Comparison of ENCODE assay signal across 9 cellular contexts in the genomic region with DNA sequence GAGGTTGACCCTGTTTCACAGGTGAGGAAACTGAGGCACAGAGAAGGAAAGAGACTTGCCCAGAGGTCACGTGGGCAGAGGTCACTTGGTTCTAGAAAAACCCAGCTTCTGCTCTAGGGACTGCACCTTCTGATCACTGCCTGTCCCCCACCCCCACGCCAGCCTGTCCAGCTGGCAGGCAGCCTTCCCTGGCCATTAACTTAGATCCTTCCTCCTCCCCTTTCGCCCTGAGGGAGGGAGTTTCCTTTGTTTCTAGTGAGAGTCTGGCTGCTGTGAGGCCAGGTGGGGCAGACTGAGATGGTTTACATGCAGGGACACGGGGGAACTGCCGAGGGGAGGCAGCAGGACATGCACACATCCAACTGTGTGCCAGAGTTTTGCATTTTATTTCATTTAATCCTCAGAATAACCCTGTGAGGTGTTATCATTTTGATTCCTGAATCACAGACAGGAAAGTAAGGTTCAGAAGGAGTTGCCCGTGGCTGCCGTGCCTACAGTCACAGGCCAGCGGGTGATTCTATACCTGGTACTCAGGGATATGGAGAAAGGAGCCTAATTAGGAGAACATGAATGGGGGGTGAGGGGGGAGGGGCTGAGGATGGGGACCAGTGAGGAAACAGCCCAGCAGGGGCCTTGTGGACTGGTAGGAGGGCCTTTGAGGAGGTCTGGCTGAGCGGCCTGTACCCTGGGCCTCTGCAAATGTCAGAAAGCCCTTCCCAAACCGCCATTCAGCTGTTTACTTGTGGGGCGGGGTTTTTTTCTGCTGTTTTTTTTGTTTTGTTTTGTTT. TPM values are rescaled to one million over a fixed set of nuclear protein-coding genes. Genes with fewer than 3 reads are reported as not detected.
DNase-seq lines count a peak whose midpoint lies in the region; ATAC-seq and TF ChIP-seq lines count a peak whose summit lies in the region.
"Had no signal": no experiment of that assay in that cellular context is flagged by ENCODE, and none has a peak within 500 bp of the region (broad histone marks: within the 10 kb centered on the region; RNA-seq: fewer than 3 reads in every experiment).

No MANE protein-coding gene starts in this region.

- H3K9me3 ChIP-seq in SK-N-SH (no peaks in the 10 kb centered on the region), right cardiac atrium (ENCODE audit: control insufficient read depth, low read length) (no peaks in the 10 kb centered on the region), transverse colon (no peaks in the 10 kb centered on the region)

- H3K9ac ChIP-seq in SK-N-SH = no peak overlapping the region

- WGBS in SK-N-SH (ENCODE audit: low lambda C conversion rate) = 60% methylated on average over 8 of the region's 11 CpGs
- WGBS in right cardiac atrium = 57% methylated on average over 11 of the region's 11 CpGs
- 43 to 48% methylated on average over 5 to 11 of the region's 11 CpGs for WGBS in transverse colon (ENCODE audit: low coverage in 1 of 2), 2 donors

- DNase-seq in SK-N-SH (peak; percentile 76), RPMI8226 (peak; percentile 16), right cardiac atrium (peak in 2 of 3 donors; percentile 72 to 75), transverse colon (peak; percentile 79), hypothalamus (lab: John Stamatoyannopoulos, UW) (no peak), SIG-M5 (lab: John Stamatoyannopoulos, UW) (no peak)
- no peak for DNase-seq in activated CD4-positive, alpha-beta T cell treated with anti-CD3 and anti-CD28 coated beads, Interleukin-2, amount 50 U/mL, for 4 hours

- H3K27ac ChIP-seq in SK-N-SH (ENCODE audit: low read depth in 2 of 2, low read length in 1 of 2) = peak overlapping the region in 1 of 2 experiments; percentile 67; a peak in 2 of 4 replicates
- no peak overlapping the region for H3K27ac ChIP-seq in right cardiac atrium (ENCODE audit: low read length)
- peak overlapping the region; percentile 81 to 88 (median 86) for H3K27ac ChIP-seq in transverse colon

- H3K4me1 ChIP-seq in SK-N-SH (ENCODE audit: control insufficient read depth in 1 of 2, insufficient read depth in 2 of 2, low read depth in 1 of 2, low read length in 1 of 2) = peaks cover 0 to 19% of the 10 kb centered on the region in 2 experiments; a peak in 1 of 4 replicates
- H3K4me1 ChIP-seq in right cardiac atrium (ENCODE audit: control insufficient read depth, insufficient read depth, low read length) = peaks cover 5% of the 10 kb centered on the region
- H3K4me1 ChIP-seq in transverse colon = peaks cover 0 to 58% (median 33%) of the 10 kb centered on the region in 4 donors

- TF ChIP-seq EP300 in SK-N-SH (IDR thresholded peaks at IDR 0.05; ENCODE audit: borderline replicate concordance in 1 of 2, low read depth in 1 of 2, low read length in 1 of 2) = peak in 1 of 2 experiments; percentile 37; a peak in 1 of 4 replicates
- TF ChIP-seq EP300 in transverse colon (IDR thresholded peaks at IDR 0.05; ENCODE audit: low read depth) = no peak

- TF ChIP-seq POLR2A in transverse colon (IDR thresholded peaks at IDR 0.05) = peak; percentile 54

- no peaks in the 10 kb centered on the region for H4K20me1 ChIP-seq in SK-N-SH (ENCODE audit: insufficient read depth)

- no peak overlapping the region; the same call in 1 of the 2 replicates for H2AFZ ChIP-seq in SK-N-SH (ENCODE audit: low read depth)

- H3K9me2 ChIP-seq in SK-N-SH = no peaks in the 10 kb centered on the region

- TF ChIP-seq RAD21 in SK-N-SH (IDR thresholded peaks at IDR 0.05; ENCODE audit: low read length) = peak; percentile 18

- H3F3A ChIP-seq in SK-N-SH (replicated peaks; ENCODE audit: insufficient read depth) = no peaks in the 10 kb centered on the region

- H3K79me2 ChIP-seq in SK-N-SH (ENCODE audit: insufficient read depth) = no peaks in the 10 kb centered on the region

- TF ChIP-seq CTCF in SK-N-SH (IDR thresholded peaks at IDR 0.05) = no peak
- TF ChIP-seq CTCF in transverse colon (IDR thresholded peaks at IDR 0.05) = peak in 2 of 5 experiments; percentile 17 to 19

- intact Hi-C loops in right cardiac atrium (cut with DNase I) (no loop called here), transverse colon (cut with DNase I; ENCODE audit: low total_unique reads) (no loop called here)

- in situ Hi-C loops in transverse colon (cut with MboI; ENCODE audit: low pct_ligation_motif_present in 1 of 4, low pct_unique_long_range_greater_than_20kb in 1 of 4, low sequenced_read_pairs in 3 of 4) = no loop called here

- H3K4me3 ChIP-seq in SK-N-SH (ENCODE audit: low read depth in 2 of 2, low read length in 1 of 2) (no peak overlapping the region), right cardiac atrium (ENCODE audit: low read length) (no peak overlapping the region), transverse colon (no peak overlapping the region)

- H3K27me3 ChIP-seq in SK-N-SH (ENCODE audit: insufficient read depth) (no peaks in the 10 kb centered on the region), right cardiac atrium (ENCODE audit: control insufficient read depth, insufficient read depth) (no peaks in the 10 kb centered on the region), transverse colon (peaks cover 26% of the 10 kb centered on the region)

- POLR2A ChIA-PET in SK-N-SH (lab: Yijun Ruan, JAX) = no interaction called here

- ATAC-seq in SK-N-SH treated with all-trans-retinoic acid at 6 μM for 48 hours (no peak), right cardiac atrium (peak; percentile 36 to 37)

- H3K36me3 ChIP-seq in SK-N-SH (replicated peaks in 1 of 2; ENCODE audit: control insufficient read depth in 1 of 2, insufficient read depth in 2 of 2, low read length in 1 of 2) (no peaks in the 10 kb centered on the region), transverse colon (no peaks in the 10 kb centered on the region)

- CTCF ChIA-PET in SK-N-SH (lab: Yijun Ruan, JAX) = interaction anchor here (1.2 kb wide), 1 partner anchor 26 kb away, joined by 4 read pairs; no protein-coding TSS in a partner anchor

- no peak overlapping the region for H3K4me2 ChIP-seq in SK-N-SH

TF ChIP-seq in SK-N-SH, 30 proteins besides CTCF, POLR2A, EP300 and RAD21 (continues in another document):
- TF ChIP-seq, protein P1, sequence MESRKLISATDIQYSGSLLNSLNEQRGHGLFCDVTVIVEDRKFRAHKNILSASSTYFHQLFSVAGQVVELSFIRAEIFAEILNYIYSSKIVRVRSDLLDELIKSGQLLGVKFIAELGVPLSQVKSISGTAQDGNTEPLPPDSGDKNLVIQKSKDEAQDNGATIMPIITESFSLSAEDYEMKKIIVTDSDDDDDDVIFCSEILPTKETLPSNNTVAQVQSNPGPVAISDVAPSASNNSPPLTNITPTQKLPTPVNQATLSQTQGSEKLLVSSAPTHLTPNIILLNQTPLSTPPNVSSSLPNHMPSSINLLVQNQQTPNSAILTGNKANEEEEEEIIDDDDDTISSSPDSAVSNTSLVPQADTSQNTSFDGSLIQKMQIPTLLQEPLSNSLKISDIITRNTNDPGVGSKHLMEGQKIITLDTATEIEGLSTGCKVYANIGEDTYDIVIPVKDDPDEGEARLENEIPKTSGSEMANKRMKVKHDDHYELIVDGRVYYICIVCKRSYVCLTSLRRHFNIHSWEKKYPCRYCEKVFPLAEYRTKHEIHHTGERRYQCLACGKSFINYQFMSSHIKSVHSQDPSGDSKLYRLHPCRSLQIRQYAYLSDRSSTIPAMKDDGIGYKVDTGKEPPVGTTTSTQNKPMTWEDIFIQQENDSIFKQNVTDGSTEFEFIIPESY (IDR thresholded peaks at IDR 0.05; ENCODE audit: borderline replicate concordance, low read depth) = no peak
- TF ChIP-seq RCOR1 (IDR thresholded peaks at IDR 0.05; ENCODE audit: low read length) (no peak), FOXM1 (IDR thresholded peaks at IDR 0.05; ENCODE audit: low read depth) (no peak), NFIC (IDR thresholded peaks at IDR 0.05; ENCODE audit: borderline replicate concordance) (no peak), RFX5 (IDR thresholded peaks at IDR 0.05; ENCODE audit: low read length) (no peak), YY1 (IDR thresholded peaks at IDR 0.05; ENCODE audit: low read depth) (no peak)

TF ChIP-seq in SK-N-SH treated with all-trans-retinoic acid at 6 μM for 48 hours, 23 proteins besides CTCF, POLR2A, EP300 and RAD21:
- no peak for TF ChIP-seq ARNTL (CRISPR knock-in tag; IDR thresholded peaks at IDR 0.05; ENCODE audit: borderline replicate concordance, low read depth)
- TF ChIP-seq, protein P2, sequence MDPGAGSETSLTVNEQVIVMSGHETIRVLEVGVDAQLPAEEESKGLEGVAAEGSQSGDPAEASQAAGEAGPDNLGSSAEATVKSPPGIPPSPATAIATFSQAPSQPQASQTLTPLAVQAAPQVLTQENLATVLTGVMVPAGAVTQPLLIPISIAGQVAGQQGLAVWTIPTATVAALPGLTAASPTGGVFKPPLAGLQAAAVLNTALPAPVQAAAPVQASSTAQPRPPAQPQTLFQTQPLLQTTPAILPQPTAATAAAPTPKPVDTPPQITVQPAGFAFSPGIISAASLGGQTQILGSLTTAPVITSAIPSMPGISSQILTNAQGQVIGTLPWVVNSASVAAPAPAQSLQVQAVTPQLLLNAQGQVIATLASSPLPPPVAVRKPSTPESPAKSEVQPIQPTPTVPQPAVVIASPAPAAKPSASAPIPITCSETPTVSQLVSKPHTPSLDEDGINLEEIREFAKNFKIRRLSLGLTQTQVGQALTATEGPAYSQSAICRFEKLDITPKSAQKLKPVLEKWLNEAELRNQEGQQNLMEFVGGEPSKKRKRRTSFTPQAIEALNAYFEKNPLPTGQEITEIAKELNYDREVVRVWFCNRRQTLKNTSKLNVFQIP (CRISPR knock-in tag; IDR thresholded peaks at IDR 0.05; ENCODE audit: borderline replicate concordance, low read depth) = no peak
- TF ChIP-seq ZFP30 (CRISPR knock-in tag; IDR thresholded peaks at IDR 0.05) = no peak
- TF ChIP-seq, protein P3, sequence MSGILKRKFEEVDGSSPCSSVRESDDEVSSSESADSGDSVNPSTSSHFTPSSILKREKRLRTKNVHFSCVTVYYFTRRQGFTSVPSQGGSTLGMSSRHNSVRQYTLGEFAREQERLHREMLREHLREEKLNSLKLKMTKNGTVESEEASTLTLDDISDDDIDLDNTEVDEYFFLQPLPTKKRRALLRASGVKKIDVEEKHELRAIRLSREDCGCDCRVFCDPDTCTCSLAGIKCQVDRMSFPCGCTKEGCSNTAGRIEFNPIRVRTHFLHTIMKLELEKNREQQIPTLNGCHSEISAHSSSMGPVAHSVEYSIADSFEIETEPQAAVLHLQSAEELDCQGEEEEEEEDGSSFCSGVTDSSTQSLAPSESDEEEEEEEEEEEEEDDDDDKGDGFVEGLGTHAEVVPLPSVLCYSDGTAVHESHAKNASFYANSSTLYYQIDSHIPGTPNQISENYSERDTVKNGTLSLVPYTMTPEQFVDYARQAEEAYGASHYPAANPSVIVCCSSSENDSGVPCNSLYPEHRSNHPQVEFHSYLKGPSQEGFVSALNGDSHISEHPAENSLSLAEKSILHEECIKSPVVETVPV (CRISPR knock-in tag; IDR thresholded peaks at IDR 0.05) = no peak
TF ChIP-seq in SK-N-SH treated with all-trans-retinoic acid at 6 μM for 48 hours: peak in this region for 0.

RNA-seq across cellular contexts. Expression of a gene that starts 3.4 kb away (rescaled TPM):
- not detected in 2 replicates for polyA plus RNA-seq in SK-N-SH (2012; rRNA removed)
- not detected in 2 replicates for polyA plus RNA-seq in SK-N-SH (2012; cell fraction: cytosol; rRNA removed)
- polyA plus RNA-seq in SK-N-SH (2012; cell fraction: nucleus; rRNA removed) = not detected in 2 replicates
- 1 to 10 TPM; 4.3 to 8.5 (median 6.4) TPM for total RNA-seq in right cardiac atrium
- polyA plus RNA-seq in right cardiac atrium = 3.6 TPM
- 10 to 100 TPM; 18.7 to 36.3 (median 25.4) TPM for total RNA-seq in transverse colon

RNA-seq across cellular contexts. Expression of a gene that starts 37.9 kb away (rescaled TPM):
- polyA plus RNA-seq in SK-N-SH (2012; rRNA removed) = not detected in 2 replicates
- polyA plus RNA-seq in SK-N-SH (2012; cell fraction: cytosol; rRNA removed) = not detected in 2 replicates
- 0.09 TPM in 1 of 2 replicates, not detected in the other for polyA plus RNA-seq in SK-N-SH (2012; cell fraction: nucleus; rRNA removed)
- total RNA-seq in right cardiac atrium = under 1 TPM in 1 of 4 donors, not detected in 3; 0.31 TPM
- 0.09 TPM for polyA plus RNA-seq in right cardiac atrium
- total RNA-seq in transverse colon = under 1 TPM in 1 of 4 donors, not detected in 3; 0.80 TPM
- total RNA-seq: frontal cortex had no signal

Comparison
In these comparisons a context has a peak if more than half of its experiments do, and no peak if none do; other contexts are left out.
1. DNase-seq: peak in SK-N-SH (single experiment), RPMI8226 (single experiment), right cardiac atrium (2 of 3) and transverse colon (single experiment); none in hypothalamus (0 of 51), activated CD4-positive, alpha-beta T cell treated with anti-CD3 and anti-CD28 coated beads, Interleukin-2, amount 50 U/mL, for 4 hours (0 of 2) and SIG-M5 (single experiment).